ENCODE assay signal across 9 cellular contexts in the genomic region with DNA sequence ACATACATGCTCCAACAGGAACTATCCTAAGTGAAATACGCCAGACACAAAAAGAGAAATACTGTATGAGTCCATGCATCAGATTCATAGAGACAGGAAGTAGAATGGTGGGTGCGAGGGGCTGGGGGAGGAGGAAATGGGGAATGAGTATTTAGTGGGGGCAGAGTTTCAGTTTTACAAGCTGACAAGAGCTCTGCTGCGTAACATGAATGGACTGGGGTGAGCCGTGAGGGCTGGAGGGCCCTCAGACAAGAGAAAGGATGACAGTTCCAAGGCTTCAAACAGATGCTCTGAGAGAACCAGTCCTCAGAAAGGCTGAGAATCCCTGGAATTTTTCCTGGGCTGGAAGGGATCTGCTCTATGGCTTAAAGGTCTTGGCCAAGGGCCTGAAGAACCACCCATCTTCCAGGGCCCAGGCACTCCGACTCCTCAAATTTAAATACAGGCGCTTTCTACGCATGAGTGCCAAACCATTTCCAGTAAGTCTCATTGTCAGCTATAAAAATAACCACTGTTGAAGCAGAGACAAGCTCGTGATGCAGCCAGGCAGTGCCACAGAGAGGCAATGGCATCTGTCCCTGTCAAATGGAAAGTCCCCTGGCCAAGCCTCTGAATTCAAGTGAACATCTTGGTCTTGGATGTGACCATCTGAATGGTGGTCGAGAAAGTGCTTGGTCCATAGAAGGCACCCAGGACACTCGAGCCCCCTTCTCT. TPM values are rescaled to one million over a fixed set of nuclear protein-coding genes. Genes with fewer than 3 reads are reported as not detected.
DNase-seq lines count a peak whose midpoint lies in the region; ATAC-seq, FAIRE-seq and TF ChIP-seq lines count a peak whose summit lies in the region.
"Had no signal": no experiment of that assay in that cellular context is flagged by ENCODE, and none has a peak within 500 bp of the region (broad histone marks: within the 10 kb centered on the region; RNA-seq: fewer than 3 reads in every experiment).

No MANE protein-coding gene starts in this region.

- peak; percentile 11 for TF ChIP-seq POLR2A in GM18951 (IDR thresholded peaks at IDR 0.05; ENCODE audit: extremely low read depth, insufficient read depth, insufficient read length)

- H3K4me1 ChIP-seq in kidney (ENCODE audit: control insufficient read depth in 1 of 2, insufficient read depth in 1 of 2, low read depth in 1 of 2, low read length in 2 of 2): peaks cover 7 to 18% of the 10 kb centered on the region in 2 donors

- peak; percentile 75 for ATAC-seq in HG03354 (IDR thresholded peaks at IDR 0.05; ENCODE audit: poor library complexity, severe bottlenecking, unreplicated experiment)
- ATAC-seq in stimulated activated naive CD8-positive, alpha-beta T cell treated with anti-CD3 and anti-CD28 coated beads, Interleukin-15, Interleukin-2, amounts not matched to agents 100 U/mL and 50 U/mL, for 24 hours: peak; percentile 77

- no peaks in the 10 kb centered on the region for H3K36me3 ChIP-seq in kidney (ENCODE audit: control insufficient read depth in 1 of 2, insufficient read depth in 2 of 2, low read length in 2 of 2)

- in situ Hi-C loops in GM18951 (cut with MboI; ENCODE audit: low sequenced_read_pairs, unreplicated experiment): no loop called here

- POLR2A ChIA-PET in RWPE1 (lab: Yijun Ruan, JAX; ENCODE audit: low non-redundant PET): no interaction called here

- no peak overlapping the region for H3K4me3 ChIP-seq in kidney (ENCODE audit: low read length in 2 of 2)

- H3K27ac ChIP-seq in kidney (ENCODE audit: low read depth in 2 of 2, low read length in 2 of 2) (peak overlapping the region; percentile 28 to 40), RWPE1 (no peak overlapping the region)

- FAIRE-seq in kidney (lab: Jason Lieb, UNC): no peak
- FAIRE-seq: G401.6 had no signal

- peak; percentile 85 for DNase-seq in A172 (ENCODE audit: low spot score)
- DNase-seq in activated T-cell treated with anti-CD3 and anti-CD28 coated beads, Interleukin-2, amount 50 U/mL, for 48 hours: peak; percentile 78 to 80
- peak; percentile 62 for DNase-seq in kidney
- DNase-seq in stimulated activated naive CD8-positive, alpha-beta T cell treated with anti-CD3 and anti-CD28 coated beads, Interleukin-15, Interleukin-2, amounts not matched to agents 100 U/mL and 50 U/mL, for 24 hours: peak; percentile 62
- DNase-seq in DMS53 (lab: John Stamatoyannopoulos, UW): no peak
- DNase-seq in RWPE1 (ENCODE audit: low spot score): no peak

- intact Hi-C loops in kidney (cut with DNase I): no loop called here

- H3K9me3 ChIP-seq in kidney (ENCODE audit: control insufficient read depth in 1 of 2, low read length in 2 of 2): no peaks in the 10 kb centered on the region

- no peak overlapping the region for H3K9ac ChIP-seq in kidney (ENCODE audit: low read length in 2 of 2)

- TF ChIP-seq CTCF in kidney (IDR thresholded peaks at IDR 0.05; ENCODE audit: borderline replicate concordance, extremely low read depth, insufficient read depth) (no peak), RWPE1 (conservative IDR thresholded peaks at IDR 0.05; ENCODE audit: low read depth) (no peak)

- CTCF ChIA-PET in RWPE1 (lab: Yijun Ruan, JAX): no interaction called here

RNA-seq across cellular contexts. Expression of a gene that starts 17.5 kb away (rescaled TPM):
- 3.4 and 10.2 TPM in 2 replicates for total RNA-seq in A172 (2014; rRNA removed; shearing (Covaris generic))
- 131 TPM for total RNA-seq in kidney
- polyA plus RNA-seq in kidney (ENCODE audit: insufficient read depth, low read depth, low replicate concordance): 114 TPM

Comparison
In these comparisons a context has a peak if more than half of its experiments do, and no peak if none do; other contexts are left out.
1. DNase-seq: peak in A172 (single experiment), activated T-cell treated with anti-CD3 and anti-CD28 coated beads, Interleukin-2, amount 50 U/mL, for 48 hours (2 of 2), kidney (single experiment) and stimulated activated naive CD8-positive, alpha-beta T cell treated with anti-CD3 and anti-CD28 coated beads, Interleukin-15, Interleukin-2, amounts not matched to agents 100 U/mL and 50 U/mL, for 24 hours (single experiment); none in DMS53 (single experiment) and RWPE1 (single experiment).
2. RNA of a gene that starts 17.5 kb away (total RNA-seq): 131 TPM in kidney (single experiment); 3.4 to 10.2 TPM in A172; every median in the first group is over 10 times any median in the second.